10 cellular contexts compared by ENCODE assay signal in the genomic region with DNA sequence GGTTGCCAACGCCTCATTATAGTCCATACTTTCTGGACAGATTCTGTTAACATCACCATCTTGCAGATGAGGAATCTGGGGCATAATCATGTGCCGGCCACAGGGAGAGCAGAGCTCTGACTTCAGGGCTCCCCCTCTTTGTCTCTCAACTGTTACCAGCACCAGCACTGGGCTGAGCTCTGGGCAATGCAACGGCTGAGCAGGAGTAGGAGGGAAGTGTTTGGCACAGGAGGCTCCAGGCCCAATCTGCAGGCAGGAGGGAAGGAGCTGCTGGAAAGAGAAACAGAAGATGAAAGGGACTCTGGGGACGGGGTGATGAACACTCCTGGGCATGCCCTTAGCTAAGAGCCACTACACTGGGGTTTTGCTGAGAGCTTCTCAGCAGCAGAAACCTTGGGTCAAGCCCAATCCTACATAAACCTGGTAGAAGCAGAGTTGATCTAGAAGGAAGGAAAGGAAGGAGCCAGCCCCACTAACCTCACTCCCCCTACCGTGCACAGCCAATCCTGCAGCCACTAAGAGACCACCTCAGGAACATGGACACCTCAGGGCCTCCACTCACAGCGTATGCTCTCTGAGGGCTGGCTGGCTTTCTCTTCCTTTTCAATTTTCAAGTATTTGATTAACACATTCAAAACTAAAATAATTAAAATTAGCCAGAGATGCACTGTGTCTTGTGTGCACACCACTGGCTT.
A peak's percentile ranks its signal among the peaks of the same experiment; 100 is the strongest.
DNase-seq lines count a peak whose midpoint lies in the region; TF ChIP-seq lines count a peak whose summit lies in the region.
"Had no signal": no experiment of that assay in that cellular context is flagged by ENCODE, and none has a peak within 500 bp of the region (broad histone marks: within the 10 kb centered on the region; RNA-seq: fewer than 3 reads in every experiment).

No MANE protein-coding gene starts in this region.

- intact Hi-C loops in activated CD4-positive, alpha-beta memory T cell treated with anti-CD3 and anti-CD28 coated beads for 36 hours (cut with micrococcal nuclease), result loop anchor here (5.0 kb wide), 2 partner anchors 430 to 645 kb away; a partner anchor contains a TSS

- DNase-seq in activated CD4-positive, alpha-beta memory T cell treated with anti-CD3 and anti-CD28 coated beads for 36 hours, result peak; percentile 33
- DNase-seq in activated CD4-positive, alpha-beta memory T cell treated with anti-CD3 and anti-CD28 coated beads, Interleukin-2, amount 10 ng/mL, durations not matched to agents 7 days and 5 days, result no peak
- peak; percentile 47 for DNase-seq in NCI-H2227 (lab: John Stamatoyannopoulos, UW; ENCODE audit: unreplicated experiment)
- peak; percentile 34 for DNase-seq in choroid plexus epithelial cell (ENCODE audit: low read depth)
- DNase-seq in progenitor cell of endocrine pancreas (ENCODE audit: low spot score, unreplicated experiment), result no peak
- no peak for DNase-seq in NCI-H1417 treated with DMSO at 0.1 percent for 48 hours (lab: John Stamatoyannopoulos, UW)
- DNase-seq in NCI-H187 treated with DMSO at 0.1 percent for 48 hours (lab: John Stamatoyannopoulos, UW), result no peak
- DNase-seq in T-helper 2 cell treated with Interferon-gamma antibody and Interleukin-4, amounts not matched to agents 5 μg/mL and 100 μg/mL, for 36 hours (ENCODE audit: low spot score), result no peak
- DNase-seq: head of caudate nucleus; NK-92 treated with Interleukin-12 subunit alpha and Interleukin-12 subunit beta, amount 100 ng/mL, for 24 hours had no signal

- H3K27me3 Mint-ChIP-seq in activated CD4-positive, alpha-beta memory T cell treated with anti-CD3 and anti-CD28 coated beads for 36 hours, result peaks cover 14% of the 10 kb centered on the region
- peaks cover 16% of the 10 kb centered on the region for H3K27me3 Mint-ChIP-seq in activated CD4-positive, alpha-beta memory T cell treated with anti-CD3 and anti-CD28 coated beads, Interleukin-2, amount 10 ng/mL, durations not matched to agents 7 days and 5 days
- no peaks in the 10 kb centered on the region for H3K27me3 Mint-ChIP-seq in progenitor cell of endocrine pancreas
- H3K27me3 Mint-ChIP-seq in T-helper 2 cell treated with Interferon-gamma antibody and Interleukin-4, amounts not matched to agents 5 μg/mL and 100 μg/mL, for 36 hours (ENCODE audit: low read depth), result peaks cover 19% of the 10 kb centered on the region

- no peak overlapping the region for H3K4me3 Mint-ChIP-seq in activated CD4-positive, alpha-beta memory T cell treated with anti-CD3 and anti-CD28 coated beads for 36 hours
- no peak overlapping the region for H3K4me3 Mint-ChIP-seq in activated CD4-positive, alpha-beta memory T cell treated with anti-CD3 and anti-CD28 coated beads, Interleukin-2, amount 10 ng/mL, durations not matched to agents 7 days and 5 days
- no peak overlapping the region for H3K4me3 Mint-ChIP-seq in progenitor cell of endocrine pancreas (ENCODE audit: low read depth)
- no peak overlapping the region for H3K4me3 Mint-ChIP-seq in T-helper 2 cell treated with Interferon-gamma antibody and Interleukin-4, amounts not matched to agents 5 μg/mL and 100 μg/mL, for 36 hours

- TF ChIP-seq CTCF in choroid plexus epithelial cell (conservative IDR thresholded peaks at IDR 0.05; ENCODE audit: low read depth, low read length) (peak; percentile 56), progenitor cell of endocrine pancreas (IDR thresholded peaks at IDR 0.05; ENCODE audit: unreplicated experiment) (peak; percentile 48)

- POLR2A ChIA-PET in activated CD4-positive, alpha-beta memory T cell treated with anti-CD3 and anti-CD28 coated beads for 36 hours (lab: Charles Lee), result interaction anchor here (0.7 to 1.1 kb wide), 2 partner anchors 132 to 187 kb away, joined by 3 read pairs; no protein-coding TSS in a partner anchor
- POLR2A ChIA-PET in activated CD4-positive, alpha-beta memory T cell treated with anti-CD3 and anti-CD28 coated beads, Interleukin-2, amount 10 ng/mL, durations not matched to agents 7 days and 5 days (lab: Charles Lee), result interaction anchor here (2.1 to 5.1 kb wide), 3 partner anchors 187 to 284 kb away, joined by 6 to 30 read pairs (median 16); a partner anchor contains a TSS

- no peak overlapping the region for H3K4me3 ChIP-seq in choroid plexus epithelial cell (ENCODE audit: low read depth, low read length)

- peaks cover 19% of the 10 kb centered on the region for H3K4me1 Mint-ChIP-seq in activated CD4-positive, alpha-beta memory T cell treated with anti-CD3 and anti-CD28 coated beads for 36 hours (ENCODE audit: low read depth)
- H3K4me1 Mint-ChIP-seq in activated CD4-positive, alpha-beta memory T cell treated with anti-CD3 and anti-CD28 coated beads, Interleukin-2, amount 10 ng/mL, durations not matched to agents 7 days and 5 days, result peaks cover 14% of the 10 kb centered on the region
- peaks cover 30% of the 10 kb centered on the region for H3K4me1 Mint-ChIP-seq in progenitor cell of endocrine pancreas (ENCODE audit: low read depth)
- peaks cover 20% of the 10 kb centered on the region for H3K4me1 Mint-ChIP-seq in T-helper 2 cell treated with Interferon-gamma antibody and Interleukin-4, amounts not matched to agents 5 μg/mL and 100 μg/mL, for 36 hours (ENCODE audit: low read depth)

- no peaks in the 10 kb centered on the region for H3K36me3 Mint-ChIP-seq in activated CD4-positive, alpha-beta memory T cell treated with anti-CD3 and anti-CD28 coated beads for 36 hours
- H3K36me3 Mint-ChIP-seq in activated CD4-positive, alpha-beta memory T cell treated with anti-CD3 and anti-CD28 coated beads, Interleukin-2, amount 10 ng/mL, durations not matched to agents 7 days and 5 days (ENCODE audit: low read depth), result no peaks in the 10 kb centered on the region
- no peaks in the 10 kb centered on the region for H3K36me3 Mint-ChIP-seq in progenitor cell of endocrine pancreas (ENCODE audit: insufficient read depth)
- no peaks in the 10 kb centered on the region for H3K36me3 Mint-ChIP-seq in T-helper 2 cell treated with Interferon-gamma antibody and Interleukin-4, amounts not matched to agents 5 μg/mL and 100 μg/mL, for 36 hours (ENCODE audit: low read depth)

- H3K27ac Mint-ChIP-seq in activated CD4-positive, alpha-beta memory T cell treated with anti-CD3 and anti-CD28 coated beads for 36 hours, result no peak overlapping the region
- no peak overlapping the region for H3K27ac Mint-ChIP-seq in activated CD4-positive, alpha-beta memory T cell treated with anti-CD3 and anti-CD28 coated beads, Interleukin-2, amount 10 ng/mL, durations not matched to agents 7 days and 5 days
- no peak overlapping the region for H3K27ac Mint-ChIP-seq in progenitor cell of endocrine pancreas
- no peak overlapping the region for H3K27ac Mint-ChIP-seq in T-helper 2 cell treated with Interferon-gamma antibody and Interleukin-4, amounts not matched to agents 5 μg/mL and 100 μg/mL, for 36 hours

- H3K9me3 Mint-ChIP-seq in activated CD4-positive, alpha-beta memory T cell treated with anti-CD3 and anti-CD28 coated beads for 36 hours, result no peaks in the 10 kb centered on the region
- H3K9me3 Mint-ChIP-seq in activated CD4-positive, alpha-beta memory T cell treated with anti-CD3 and anti-CD28 coated beads, Interleukin-2, amount 10 ng/mL, durations not matched to agents 7 days and 5 days, result no peaks in the 10 kb centered on the region
- H3K9me3 Mint-ChIP-seq in progenitor cell of endocrine pancreas (ENCODE audit: low read depth), result no peaks in the 10 kb centered on the region
- H3K9me3 Mint-ChIP-seq in T-helper 2 cell treated with Interferon-gamma antibody and Interleukin-4, amounts not matched to agents 5 μg/mL and 100 μg/mL, for 36 hours, result no peaks in the 10 kb centered on the region

- CTCF ChIA-PET in activated CD4-positive, alpha-beta memory T cell treated with anti-CD3 and anti-CD28 coated beads for 36 hours (lab: Charles Lee), result interaction anchor here (0.9 to 8.9 kb wide), 20 partner anchors 10 to 284 kb away, joined by 3 to 244 read pairs (median 13); a partner anchor contains a TSS
- CTCF ChIA-PET in activated CD4-positive, alpha-beta memory T cell treated with anti-CD3 and anti-CD28 coated beads, Interleukin-2, amount 10 ng/mL, durations not matched to agents 7 days and 5 days (lab: Charles Lee), result interaction anchor here (0.8 to 8.9 kb wide), 10 partner anchors 19 to 285 kb away, joined by 3 to 182 read pairs (median 10); a partner anchor contains a TSS

Comparison
In these comparisons a context has a peak if more than half of its experiments do, and no peak if none do; other contexts are left out.
1. DNase-seq: peak in activated CD4-positive, alpha-beta memory T cell treated with anti-CD3 and anti-CD28 coated beads for 36 hours (single experiment), NCI-H2227 (single experiment) and choroid plexus epithelial cell (single experiment); none in activated CD4-positive, alpha-beta memory T cell treated with anti-CD3 and anti-CD28 coated beads, Interleukin-2, amount 10 ng/mL, durations not matched to agents 7 days and 5 days (single experiment), progenitor cell of endocrine pancreas (single experiment), NCI-H1417 treated with DMSO at 0.1 percent for 48 hours (single experiment), NCI-H187 treated with DMSO at 0.1 percent for 48 hours (single experiment) and T-helper 2 cell treated with Interferon-gamma antibody and Interleukin-4, amounts not matched to agents 5 μg/mL and 100 μg/mL, for 36 hours (single experiment).